ENCODE assay signal across 28 cellular contexts in genomic region chr5:4804619-4805211, GRCh38.
"Had no signal": no experiment of that assay in that cellular context is flagged by ENCODE, and none has a peak within 500 bp of the region (broad histone marks: within the 10 kb centered on the region; RNA-seq: fewer than 3 reads in every experiment).

No MANE protein-coding gene starts in this region.

- H2AFZ ChIP-seq: hepatocyte had no signal

- H3K9me3 ChIP-seq: esophagus muscularis mucosa, lower lobe of right lung, ovary, psoas muscle, right lobe of liver, suprapubic skin, transverse colon, upper lobe of right lung, uterus had no signal

- H3K27ac ChIP-seq: coronary artery, esophagus muscularis mucosa, hepatocyte, lower lobe of right lung, ovary, psoas muscle, right lobe of liver, suprapubic skin, transverse colon, upper lobe of right lung, uterus had no signal

- H3K36me3 ChIP-seq: esophagus muscularis mucosa, lower lobe of right lung, ovary, right lobe of liver, suprapubic skin, transverse colon, upper lobe of right lung, uterus had no signal

- ATAC-seq: left colon; left ventricle myocardium superior; lower lobe of right lung; naive thymus-derived CD8-positive, alpha-beta T cell; psoas muscle; right lobe of liver; stimulated activated naive CD8-positive, alpha-beta T cell treated with anti-CD3 and anti-CD28 coated beads, Interleukin-15, amount 100 ng/mL, for 72 hours; upper lobe of right lung had no signal

- H3K4me1 ChIP-seq: esophagus muscularis mucosa, lower lobe of right lung, psoas muscle, right lobe of liver, suprapubic skin, transverse colon, upper lobe of right lung, uterus had no signal

- H3K79me2 ChIP-seq: hepatocyte had no signal

- H3K4me2 ChIP-seq: hepatocyte, smooth muscle cell had no signal

- H3K4me3 ChIP-seq: coronary artery, esophagus muscularis mucosa, hepatocyte, lower lobe of right lung, ovary, psoas muscle, right lobe of liver, smooth muscle cell, suprapubic skin, transverse colon, upper lobe of right lung, uterus had no signal

- H3K27me3 ChIP-seq: esophagus muscularis mucosa, hepatocyte, ovary, right lobe of liver, suprapubic skin, transverse colon, upper lobe of right lung, uterus had no signal

- FAIRE-seq: endothelial cell of umbilical vein had no signal

- DNase-seq: dermis blood vessel endothelial cell; effector memory CD4-positive, alpha-beta T cell; foreskin melanocyte; head of caudate nucleus; left colon; left ventricle myocardium superior; lower lobe of right lung; naive thymus-derived CD8-positive, alpha-beta T cell; nephron progenitor cell; occipital lobe; ovary; psoas muscle; right lobe of liver; stimulated activated CD4-positive, alpha-beta T cell treated with anti-CD3 and anti-CD28 coated beads, Interleukin-12 subunit alpha, Interleukin-12 subunit beta, amount 100 ng/mL, for 4 hours; stimulated activated CD4-positive, alpha-beta T cell treated with anti-CD3 and anti-CD28 coated beads, Interleukin-1b, Interleukin-23, amount 100 ng/mL, for 48 hours; stimulated activated CD4-positive, alpha-beta T cell treated with anti-CD3 and anti-CD28 coated beads, Interleukin-4, amount 100 ng/mL, for 1 hour; stimulated activated CD8-positive, alpha-beta memory T cell treated with anti-CD3 and anti-CD28 coated beads, Interleukin-4, amount 100 ng/mL, for 48 hours; stimulated activated naive CD4-positive, alpha-beta T cell; stimulated activated naive CD8-positive, alpha-beta T cell treated with anti-CD3 and anti-CD28 coated beads, Interleukin-15, amount 100 ng/mL, for 72 hours; transverse colon; upper lobe of right lung; uterus had no signal
